Comparison of ENCODE assay signal across 8 cellular contexts in the genomic region with DNA sequence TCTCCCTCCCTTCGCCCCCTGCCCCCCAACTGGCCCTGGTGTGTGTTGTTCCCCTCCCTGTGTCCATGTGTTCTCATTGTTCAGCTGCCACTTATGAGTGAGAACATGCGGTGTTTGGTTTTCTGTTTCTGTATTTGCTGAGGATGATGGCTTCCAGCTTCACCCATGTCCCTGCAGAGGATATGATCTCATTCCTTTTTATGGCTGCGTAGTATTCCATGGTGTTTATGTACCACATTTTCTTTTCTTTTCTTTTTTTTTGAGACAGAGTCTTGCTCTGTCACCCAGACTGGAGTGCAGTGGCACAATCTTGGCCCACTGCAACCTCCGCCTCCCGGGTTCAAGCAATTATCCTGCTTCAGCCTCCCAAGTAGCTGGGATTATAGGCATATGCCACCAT. TPM values are rescaled to one million over a fixed set of nuclear protein-coding genes. Genes with fewer than 3 reads are reported as not detected.
DNase-seq lines count a peak whose midpoint lies in the region; ATAC-seq and TF ChIP-seq lines count a peak whose summit lies in the region.
"Not testable (repeated sequence)": the region's sequence is repeated elsewhere in the genome, so short reads cannot be mapped to it uniquely, and the experiment has no call there.

No MANE protein-coding gene starts in this region.

- not testable (repeated sequence) for DNase-seq in CD4-positive, CD25-positive, alpha-beta regulatory T cell; HCT116 (ENCODE audit: low read depth, low spot score); PC-9; activated CD4-positive, alpha-beta T cell treated with anti-CD3 and anti-CD28 coated beads for 36 hours; mammary epithelial cell; foreskin keratinocyte; psoas muscle

- H3K4me1 ChIP-seq in CD4-positive, CD25-positive, alpha-beta regulatory T cell (ENCODE audit: control insufficient read depth, insufficient read depth, low read length, poor library complexity, severe bottlenecking) = peaks cover 38% of the 10 kb centered on the region
- H3K4me1 ChIP-seq in HCT116 (ENCODE audit: control insufficient read depth in 1 of 2, insufficient read depth in 2 of 2, low read length in 2 of 2) (peaks cover 47 to 57% of the 10 kb centered on the region in 2 experiments), PC-9 (replicated peaks; ENCODE audit: insufficient read depth) (peaks cover 51% of the 10 kb centered on the region), mammary epithelial cell (ENCODE audit: insufficient read depth, low read length) (peaks cover 40% of the 10 kb centered on the region), foreskin keratinocyte (peaks cover 43% of the 10 kb centered on the region), psoas muscle (peaks cover 71% of the 10 kb centered on the region)

- not testable (repeated sequence) for H3K4me3 ChIP-seq in CD4-positive, CD25-positive, alpha-beta regulatory T cell (ENCODE audit: low read depth, low read length); PC-9; mammary epithelial cell (replicated peaks in 1 of 3; ENCODE audit: insufficient read depth in 1 of 3, low read depth in 2 of 3, low read length in 3 of 3); psoas muscle
- peak overlapping the region in 1 of 2 experiments; percentile 25; a peak in 2 of 4 replicates for H3K4me3 ChIP-seq in HCT116 (replicated peaks in 1 of 2; ENCODE audit: low read depth in 1 of 2, low read length in 2 of 2)

- peaks cover 58 to 86% (median 77%) of the 10 kb centered on the region in 4 donors for H3K4me1 Mint-ChIP-seq in CD4-positive, CD25-positive, alpha-beta regulatory T cell
- H3K4me1 Mint-ChIP-seq in activated CD4-positive, alpha-beta T cell treated with anti-CD3 and anti-CD28 coated beads for 36 hours = peaks cover 60% of the 10 kb centered on the region
- H3K4me1 Mint-ChIP-seq in activated naive CD8-positive, alpha-beta T cell (ENCODE audit: low read depth) = peaks cover 76% of the 10 kb centered on the region

- not testable (repeated sequence) for H3K9me2 ChIP-seq in HCT116 (ENCODE audit: insufficient read depth); PC-9 (ENCODE audit: insufficient read depth)

- dilution Hi-C loops in mammary epithelial cell (cut with HindIII; ENCODE audit: low sequenced_read_pairs) = not testable (repeated sequence)

- CTCF ChIA-PET in HCT116 (lab: Charles Lee); activated CD4-positive, alpha-beta T cell treated with anti-CD3 and anti-CD28 coated beads for 36 hours (lab: Charles Lee): not testable (repeated sequence)
- CTCF ChIA-PET in PC-9 (lab: Charles Lee) (interaction anchor here (0.6 kb wide), 1 partner anchor 149 kb away, joined by 5 read pairs; no protein-coding TSS in a partner anchor), mammary epithelial cell (lab: Charles Lee; ENCODE audit: low non-redundant PET) (interaction anchor here (0.7 kb wide), 1 partner anchor 42 kb away, joined by 3 read pairs; no protein-coding TSS in a partner anchor)

- H3F3A ChIP-seq in PC-9 (ENCODE audit: insufficient read depth, low read depth) = peaks cover 50% of the 10 kb centered on the region

- not testable (repeated sequence) for H3K27ac ChIP-seq in CD4-positive, CD25-positive, alpha-beta regulatory T cell (ENCODE audit: insufficient read depth, low read length, poor library complexity, severe bottlenecking)
- H3K27ac ChIP-seq in HCT116 (ENCODE audit: low read depth, low read length) (peak overlapping the region; percentile 77; the same call in 1 of the 2 replicates), PC-9 (peak overlapping the region; percentile 91), mammary epithelial cell (ENCODE audit: insufficient read depth, low read depth, low read length) (peak overlapping the region; percentile 94), foreskin keratinocyte (peak overlapping the region; percentile 47), psoas muscle (peak overlapping the region; percentile 54)

- not testable (repeated sequence) for H3K9me3 ChIP-seq in CD4-positive, CD25-positive, alpha-beta regulatory T cell (ENCODE audit: control insufficient read depth in 2 of 2, low read length in 2 of 2); HCT116 (ENCODE audit: control insufficient read depth in 1 of 2, insufficient read depth in 1 of 2, low read depth in 1 of 2, low read length in 2 of 2); PC-9 (ENCODE audit: insufficient read depth, low read depth); mammary epithelial cell (replicated peaks; ENCODE audit: insufficient read depth, low read length); psoas muscle

- BruUV-seq in HCT116 (replicated peaks; lab: Mats Ljungman, UMichigan); mammary epithelial cell (replicated peaks; lab: Mats Ljungman, UMichigan): not testable (repeated sequence)
- BruUV-seq in PC-9 (replicated peaks; lab: Mats Ljungman, UMichigan) = TSS peak; percentile 20

- H3K36me3 Mint-ChIP-seq in CD4-positive, CD25-positive, alpha-beta regulatory T cell = peaks cover 18% of the 10 kb centered on the region
- H3K36me3 Mint-ChIP-seq in activated CD4-positive, alpha-beta T cell treated with anti-CD3 and anti-CD28 coated beads for 36 hours (ENCODE audit: low read depth); activated naive CD8-positive, alpha-beta T cell: not testable (repeated sequence)

- peak overlapping the region; percentile 69 for H3K4me2 ChIP-seq in HCT116 (ENCODE audit: low read length)
- H3K4me2 ChIP-seq in PC-9 = peak overlapping the region; percentile 51
- not testable (repeated sequence) for H3K4me2 ChIP-seq in mammary epithelial cell (ENCODE audit: insufficient read depth, low read depth, low read length)

- H3K27me3 Mint-ChIP-seq in CD4-positive, CD25-positive, alpha-beta regulatory T cell; activated CD4-positive, alpha-beta T cell treated with anti-CD3 and anti-CD28 coated beads for 36 hours; activated naive CD8-positive, alpha-beta T cell: not testable (repeated sequence)

- RAD21 ChIA-PET in HCT116 (lab: Charles Lee; ENCODE audit: low non-redundant PET in 1 of 2, low total read pairs in 2 of 2, uncharacterized antibody in 2 of 2, unreplicated experiment in 2 of 2) = not testable (repeated sequence)

- WGBS in mammary epithelial cell (ENCODE audit: low coverage, missing lambda C conversion rate) = 98% methylated on average over 4 of the region's 5 CpGs
- WGBS in psoas muscle, 3 donors = 94 to 95% (median 94%) methylated on average over 5 of the region's 5 CpGs

- in situ Hi-C loops in mammary epithelial cell (cut with MboI; ENCODE audit: low sequenced_read_pairs in 2 of 2) = not testable (repeated sequence)

- peak overlapping the region; percentile 50 to 86 (median 84) for H3K27ac Mint-ChIP-seq in CD4-positive, CD25-positive, alpha-beta regulatory T cell
- peak overlapping the region; percentile 32 for H3K27ac Mint-ChIP-seq in activated CD4-positive, alpha-beta T cell treated with anti-CD3 and anti-CD28 coated beads for 36 hours
- H3K27ac Mint-ChIP-seq in activated naive CD8-positive, alpha-beta T cell = peak overlapping the region; percentile 81

- H3K79me2 ChIP-seq in HCT116 (ENCODE audit: insufficient read depth, low read length) (peaks cover 96% of the 10 kb centered on the region), PC-9 (ENCODE audit: low read depth) (peaks cover 91% of the 10 kb centered on the region), mammary epithelial cell (ENCODE audit: insufficient read depth, low read length) (peaks cover 92% of the 10 kb centered on the region)

- POLR2A ChIA-PET in HCT116 (lab: Charles Lee) (interaction anchor here (0.6 to 1.2 kb wide), 2 partner anchors 10 to 168 kb away, joined by 3 read pairs; no protein-coding TSS in a partner anchor), PC-9 (lab: Charles Lee; ENCODE audit: unreplicated experiment) (interaction anchor here (1.0 kb wide), 1 partner anchor 47 kb away, joined by 22 read pairs; no protein-coding TSS in a partner anchor)
- POLR2A ChIA-PET in activated CD4-positive, alpha-beta T cell treated with anti-CD3 and anti-CD28 coated beads for 36 hours (lab: Charles Lee) = not testable (repeated sequence)

- not testable (repeated sequence) for TF ChIP-seq POLR2A in HCT116 (IDR thresholded peaks at IDR 0.05; ENCODE audit: borderline replicate concordance, extremely low read depth, insufficient read depth, insufficient read length)

- not testable (repeated sequence) for H3K9me3 Mint-ChIP-seq in CD4-positive, CD25-positive, alpha-beta regulatory T cell; activated CD4-positive, alpha-beta T cell treated with anti-CD3 and anti-CD28 coated beads for 36 hours (ENCODE audit: low read depth); activated naive CD8-positive, alpha-beta T cell (ENCODE audit: low read depth)

- not testable (repeated sequence) for H4K20me1 ChIP-seq in HCT116 (ENCODE audit: insufficient read depth); PC-9 (ENCODE audit: insufficient read depth); mammary epithelial cell (ENCODE audit: insufficient read depth, low read length)

- not testable (repeated sequence) for ATAC-seq in CD4-positive, CD25-positive, alpha-beta regulatory T cell (ENCODE audit: low read depth in 2 of 2); HCT116; activated CD4-positive, alpha-beta T cell treated with anti-CD3 and anti-CD28 coated beads for 36 hours; foreskin keratinocyte; psoas muscle

- H3K27me3 ChIP-seq in CD4-positive, CD25-positive, alpha-beta regulatory T cell (ENCODE audit: control insufficient read depth, insufficient read depth, low read length); HCT116 (ENCODE audit: insufficient read depth, low read length); PC-9 (ENCODE audit: insufficient read depth, low read depth); mammary epithelial cell (ENCODE audit: insufficient read depth, low read length); foreskin keratinocyte; psoas muscle (ENCODE audit: insufficient read depth in 3 of 3, low read length in 2 of 3): not testable (repeated sequence)

- not testable (repeated sequence) for H3K36me3 ChIP-seq in CD4-positive, CD25-positive, alpha-beta regulatory T cell (ENCODE audit: control insufficient read depth, insufficient read depth, low read length); HCT116 (ENCODE audit: control insufficient read depth in 1 of 2, insufficient read depth in 2 of 2, low read length in 2 of 2); PC-9 (ENCODE audit: low read depth); mammary epithelial cell (ENCODE audit: insufficient read depth, low read length); psoas muscle (ENCODE audit: insufficient read depth in 1 of 2, low read depth in 1 of 2)

- not testable (repeated sequence) for TF ChIP-seq RAD21 in HCT116 (IDR thresholded peaks at IDR 0.05; ENCODE audit: low read depth)

- intact Hi-C loops in HCT116 (cut with micrococcal nuclease); PC-9 (cut with micrococcal nuclease; ENCODE audit: unreplicated experiment); activated CD4-positive, alpha-beta T cell treated with anti-CD3 and anti-CD28 coated beads for 36 hours (cut with DNase I, micrococcal nuclease); mammary epithelial cell (cut with micrococcal nuclease); psoas muscle (cut with DNase I): not testable (repeated sequence)

- not testable (repeated sequence) for H2AFZ ChIP-seq in HCT116 (ENCODE audit: low read depth, low read length, poor library complexity, severe bottlenecking); PC-9; mammary epithelial cell (ENCODE audit: low read depth, low read length)

- H3K9ac ChIP-seq in HCT116 (ENCODE audit: low read length); mammary epithelial cell (ENCODE audit: insufficient read depth, low read length): not testable (repeated sequence)

- peak overlapping the region in 3 of 4 donors; percentile 43 to 79 (median 68) for H3K4me3 Mint-ChIP-seq in CD4-positive, CD25-positive, alpha-beta regulatory T cell
- H3K4me3 Mint-ChIP-seq in activated CD4-positive, alpha-beta T cell treated with anti-CD3 and anti-CD28 coated beads for 36 hours = not testable (repeated sequence)
- H3K4me3 Mint-ChIP-seq in activated naive CD8-positive, alpha-beta T cell = peak overlapping the region; percentile 28

- not testable (repeated sequence) for TF ChIP-seq CTCF in HCT116 (IDR thresholded peaks at IDR 0.05 in 2 of 3, conservative IDR thresholded peaks at IDR 0.05 in 1 of 3; ENCODE audit: borderline replicate concordance in 1 of 3, insufficient read depth in 1 of 3, low read depth in 2 of 3, low read length in 2 of 3); PC-9 (conservative IDR thresholded peaks at IDR 0.05); mammary epithelial cell (conservative IDR thresholded peaks at IDR 0.05 in 1 of 2, IDR thresholded peaks at IDR 0.05 in 1 of 2; ENCODE audit: extremely low read depth in 1 of 2, insufficient read depth in 1 of 2, low read depth in 1 of 2, low read length in 2 of 2); foreskin keratinocyte (conservative IDR thresholded peaks at IDR 0.05); psoas muscle (IDR thresholded peaks at IDR 0.05)

RNA-seq across cellular contexts. Expression of a gene that starts 50.1 kb away (rescaled TPM):
- 84.9 TPM for total RNA-seq in CD4-positive, CD25-positive, alpha-beta regulatory T cell
- 10 to 100 TPM; 13.5 to 24.6 (median 19.5) TPM for polyA plus RNA-seq in CD4-positive, CD25-positive, alpha-beta regulatory T cell
- 81.0 TPM for total RNA-seq in HCT116 (2021; ENCODE audit: unreplicated experiment)
- 18.8 and 28.1 TPM in 2 replicates for polyA plus RNA-seq in HCT116 (2012)
- 116 and 119 TPM in 2 replicates for total RNA-seq in PC-9 (2021)
- total RNA-seq in activated CD4-positive, alpha-beta T cell treated with anti-CD3 and anti-CD28 coated beads for 36 hours = 10 to 100 TPM; 43.1 to 55.3 TPM
- total RNA-seq in mammary epithelial cell = 100 to 1,000 TPM in 1 of 2 donors, 10 to 100 TPM in 1; 96.4 to 126 TPM
- 31.9 TPM for polyA plus RNA-seq in mammary epithelial cell
- polyA minus RNA-seq in mammary epithelial cell = 137 TPM
- total RNA-seq in foreskin keratinocyte = 79.5 and 85.7 TPM in 2 replicates
- polyA plus RNA-seq in foreskin keratinocyte = 19.6 and 22.0 TPM in 2 replicates
- total RNA-seq in psoas muscle = 100 to 1,000 TPM; 106 to 180 (median 124) TPM
- polyA plus RNA-seq in psoas muscle = 10 to 100 TPM; 31.2 to 82.4 (median 40.6) TPM

Comparison
In these comparisons a context has a peak if more than half of its experiments do, and no peak if none do; other contexts are left out.
1. H3K27ac Mint-ChIP-seq: peak in every context shown above with its lines; median percentile 84 in CD4-positive, CD25-positive, alpha-beta regulatory T cell; 81 in activated naive CD8-positive, alpha-beta T cell; 32 in activated CD4-positive, alpha-beta T cell treated with anti-CD3 and anti-CD28 coated beads for 36 hours.